Comparison of ENCODE assay signal across 8 cellular contexts in genomic region chr7:155298834-155299538, GRCh38. TPM values are rescaled to one million over a fixed set of nuclear protein-coding genes. Genes with fewer than 3 reads are reported as not detected.
DNase-seq lines count a peak whose midpoint lies in the region; ATAC-seq and TF ChIP-seq lines count a peak whose summit lies in the region.

No MANE protein-coding gene starts in this region.

- peak overlapping the region; percentile 72 for H3K4me3 ChIP-seq in choroid plexus epithelial cell (ENCODE audit: low read depth, low read length)
- peak overlapping the region; percentile 85 for H3K4me3 ChIP-seq in kidney epithelial cell (ENCODE audit: low read depth, low read length)

- H3K36me3 ChIP-seq in kidney epithelial cell (ENCODE audit: control insufficient read depth, insufficient read depth, low read length) = peaks cover 1% of the 10 kb centered on the region

- no peaks in the 10 kb centered on the region for H3K27me3 ChIP-seq in kidney epithelial cell (ENCODE audit: control insufficient read depth, insufficient read depth, low read length)

- peak; percentile 87 for TF ChIP-seq POLR2A in GM19193 (IDR thresholded peaks at IDR 0.05; ENCODE audit: extremely low read depth, insufficient read depth, insufficient read length)

- peak; percentile 96 to 97 for DNase-seq in AML-193 (lab: John Stamatoyannopoulos, UW)
- peak; percentile 80 for DNase-seq in NCI-H510A (lab: John Stamatoyannopoulos, UW)
- peak; percentile 88 to 89 for DNase-seq in activated CD4-positive, alpha-beta T cell treated with anti-CD3 and anti-CD28 coated beads for 24 hours (ENCODE audit: low read depth in 2 of 2)
- peak; percentile 98 for DNase-seq in choroid plexus epithelial cell (ENCODE audit: low read depth)
- DNase-seq in kidney epithelial cell (ENCODE audit: low read depth) = peak; percentile 81
- DNase-seq in stimulated activated CD4-positive, alpha-beta T cell treated with anti-CD3 and anti-CD28 coated beads, Interleukin-15, amount 100 ng/mL, for 24 hours = peak; percentile 97

- ATAC-seq in HG03432 (IDR thresholded peaks at IDR 0.05; ENCODE audit: unreplicated experiment) = peak; percentile 73

- TF ChIP-seq CTCF in choroid plexus epithelial cell (conservative IDR thresholded peaks at IDR 0.05; ENCODE audit: low read depth, low read length) = no peak
- TF ChIP-seq CTCF in kidney epithelial cell (IDR thresholded peaks at IDR 0.05; ENCODE audit: insufficient read depth, low read length, poor library complexity, severe bottlenecking) = no peak

RNA-seq across cellular contexts. Expression of gene INSIG1, which starts 1.3 kb away (rescaled TPM):
- 302 and 327 TPM in 2 replicates for total RNA-seq in kidney epithelial cell

Comparison
In these comparisons a context has a peak if more than half of its experiments do, and no peak if none do; other contexts are left out.
1. Peak in every context shown above with its lines: DNase-seq, ATAC-seq and H3K4me3 ChIP-seq.